Comparison of ENCODE assay signal across 10 cellular contexts in the genomic region with DNA sequence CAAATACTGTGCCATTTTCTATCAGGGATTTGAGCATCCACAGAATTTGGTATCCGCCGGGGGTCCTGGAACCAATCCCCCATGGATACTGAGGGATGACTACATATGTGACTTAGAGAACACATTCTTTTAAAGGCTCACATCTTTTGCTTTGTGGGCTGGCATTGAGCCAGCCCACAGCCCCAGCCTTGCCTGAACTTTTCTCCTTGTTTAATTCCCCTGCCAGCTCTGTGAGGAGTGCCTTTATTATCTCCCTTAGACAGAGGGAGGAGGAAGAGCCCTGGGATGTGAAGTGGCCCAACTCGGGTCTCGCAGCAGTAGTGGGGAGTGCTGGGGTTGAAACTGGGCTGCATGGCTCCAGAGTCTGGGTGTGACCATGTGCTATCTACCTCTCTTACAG. TPM values are rescaled to one million over a fixed set of nuclear protein-coding genes. Genes with fewer than 3 reads are reported as not detected.
DNase-seq lines count a peak whose midpoint lies in the region; ATAC-seq and TF ChIP-seq lines count a peak whose summit lies in the region.
"Had no signal": no experiment of that assay in that cellular context is flagged by ENCODE, and none has a peak within 500 bp of the region (broad histone marks: within the 10 kb centered on the region; RNA-seq: fewer than 3 reads in every experiment).

No MANE protein-coding gene starts in this region.

- H3K4me1 ChIP-seq in mammary epithelial cell (ENCODE audit: insufficient read depth, low read length), result peaks cover 25% of the 10 kb centered on the region
- H3K4me1 ChIP-seq in skeletal muscle satellite cell (ENCODE audit: control insufficient read depth, insufficient read depth, low read length), result peaks cover 23% of the 10 kb centered on the region

- peak overlapping the region; percentile 87 for H3K27ac Mint-ChIP-seq in activated CD4-positive, alpha-beta T cell treated with anti-CD3 and anti-CD28 coated beads for 36 hours
- no peak overlapping the region for H3K27ac Mint-ChIP-seq in activated CD4-positive, alpha-beta T cell treated with anti-CD3 and anti-CD28 coated beads, Interleukin-2, amount 10 ng/mL, durations not matched to agents 7 days and 5 days

- in situ Hi-C loops in mammary epithelial cell (cut with MboI; ENCODE audit: low sequenced_read_pairs in 2 of 2), result no loop called here

- DNase-seq in activated CD4-positive, alpha-beta T cell treated with anti-CD3 and anti-CD28 coated beads for 36 hours, result no peak
- DNase-seq in activated CD4-positive, alpha-beta T cell treated with anti-CD3 and anti-CD28 coated beads, Interleukin-2, amount 10 ng/mL, durations not matched to agents 7 days and 5 days, result no peak
- DNase-seq in NCI-H226 (peak; percentile 33), mammary epithelial cell (peak; percentile 36), DMS114 treated with DMSO at 0.1 percent for 48 hours (lab: John Stamatoyannopoulos, UW; ENCODE audit: unreplicated experiment) (no peak)
- DNase-seq in activated CD4-positive, CD25-positive, alpha-beta regulatory T cell (lab: John Stamatoyannopoulos, UW), result no peak
- DNase-seq: naive B cell had no signal

- no peaks in the 10 kb centered on the region for H4K20me1 ChIP-seq in mammary epithelial cell (ENCODE audit: insufficient read depth, low read length)

- no peak overlapping the region for H3K27ac ChIP-seq in mammary epithelial cell (ENCODE audit: insufficient read depth, low read depth, low read length)
- H3K27ac ChIP-seq: A549 had no signal

- no peak overlapping the region for H3K9ac ChIP-seq in mammary epithelial cell (ENCODE audit: insufficient read depth, low read length)
- H3K9ac ChIP-seq in skeletal muscle satellite cell (ENCODE audit: low read depth, low read length), result no peak overlapping the region

- peaks cover 7% of the 10 kb centered on the region for H3K36me3 ChIP-seq in mammary epithelial cell (ENCODE audit: insufficient read depth, low read length)
- H3K36me3 ChIP-seq in skeletal muscle satellite cell (ENCODE audit: insufficient read depth, low read length), result peaks cover 4% of the 10 kb centered on the region

- intact Hi-C loops in activated CD4-positive, alpha-beta T cell treated with anti-CD3 and anti-CD28 coated beads for 36 hours (cut with DNase I, micrococcal nuclease), result no loop called here
- intact Hi-C loops in mammary epithelial cell (cut with micrococcal nuclease), result no loop called here

- H3K4me2 ChIP-seq in mammary epithelial cell (ENCODE audit: insufficient read depth, low read depth, low read length) (peak overlapping the region; percentile 28), skeletal muscle satellite cell (ENCODE audit: low read length) (peak overlapping the region; percentile 3)
- H3K4me2 ChIP-seq: A549 had no signal

- H3K27me3 Mint-ChIP-seq in activated CD4-positive, alpha-beta T cell treated with anti-CD3 and anti-CD28 coated beads for 36 hours, result no peaks in the 10 kb centered on the region
- no peaks in the 10 kb centered on the region for H3K27me3 Mint-ChIP-seq in activated CD4-positive, alpha-beta T cell treated with anti-CD3 and anti-CD28 coated beads, Interleukin-2, amount 10 ng/mL, durations not matched to agents 7 days and 5 days
- H3K27me3 Mint-ChIP-seq: naive B cell had no signal

- H2AFZ ChIP-seq in mammary epithelial cell (ENCODE audit: low read depth, low read length), result no peak overlapping the region

- peaks cover 16% of the 10 kb centered on the region for H3K36me3 Mint-ChIP-seq in activated CD4-positive, alpha-beta T cell treated with anti-CD3 and anti-CD28 coated beads for 36 hours (ENCODE audit: low read depth)
- H3K36me3 Mint-ChIP-seq in activated CD4-positive, alpha-beta T cell treated with anti-CD3 and anti-CD28 coated beads, Interleukin-2, amount 10 ng/mL, durations not matched to agents 7 days and 5 days (ENCODE audit: low read depth), result peaks cover 85% of the 10 kb centered on the region

- WGBS in mammary epithelial cell (ENCODE audit: low coverage, missing lambda C conversion rate), result 13% methylated on average over 4 of the region's 4 CpGs

- H3K4me3 Mint-ChIP-seq in activated CD4-positive, alpha-beta T cell treated with anti-CD3 and anti-CD28 coated beads for 36 hours, result no peak overlapping the region
- H3K4me3 Mint-ChIP-seq in activated CD4-positive, alpha-beta T cell treated with anti-CD3 and anti-CD28 coated beads, Interleukin-2, amount 10 ng/mL, durations not matched to agents 7 days and 5 days, result no peak overlapping the region

- CTCF ChIA-PET in activated CD4-positive, alpha-beta T cell treated with anti-CD3 and anti-CD28 coated beads for 36 hours (lab: Charles Lee), result interaction anchor here (1.1 to 2.1 kb wide), 3 partner anchors 12 to 65 kb away, joined by 3 to 8 read pairs (median 3); no protein-coding TSS in a partner anchor
- CTCF ChIA-PET in activated CD4-positive, alpha-beta T cell treated with anti-CD3 and anti-CD28 coated beads, Interleukin-2, amount 10 ng/mL, durations not matched to agents 7 days and 5 days (lab: Charles Lee), result no interaction called here
- CTCF ChIA-PET in mammary epithelial cell (lab: Charles Lee; ENCODE audit: low non-redundant PET), result no interaction called here

- H3K4me3 ChIP-seq in mammary epithelial cell (replicated peaks in 1 of 3; ENCODE audit: insufficient read depth in 1 of 3, low read depth in 2 of 3, low read length in 3 of 3), result no peak overlapping the region
- no peak overlapping the region for H3K4me3 ChIP-seq in skeletal muscle satellite cell (ENCODE audit: low read length)
- H3K4me3 ChIP-seq: A549 had no signal

- ATAC-seq in activated CD4-positive, alpha-beta T cell treated with anti-CD3 and anti-CD28 coated beads for 36 hours, result no peak
- ATAC-seq in HG03442 (IDR thresholded peaks at IDR 0.05; ENCODE audit: unreplicated experiment), result no peak
- ATAC-seq: A549 had no signal

- H3K79me2 ChIP-seq in mammary epithelial cell (ENCODE audit: insufficient read depth, low read length), result peaks cover 95% of the 10 kb centered on the region

- no TSS peak for BruUV-seq in mammary epithelial cell (replicated peaks; lab: Mats Ljungman, UMichigan)

- no peaks in the 10 kb centered on the region for H3K27me3 ChIP-seq in mammary epithelial cell (ENCODE audit: insufficient read depth, low read length)
- no peaks in the 10 kb centered on the region for H3K27me3 ChIP-seq in skeletal muscle satellite cell (ENCODE audit: control insufficient read depth, insufficient read depth, low read length)

- H3K4me1 Mint-ChIP-seq in activated CD4-positive, alpha-beta T cell treated with anti-CD3 and anti-CD28 coated beads for 36 hours, result peaks cover 97% of the 10 kb centered on the region
- peaks cover 96% of the 10 kb centered on the region for H3K4me1 Mint-ChIP-seq in activated CD4-positive, alpha-beta T cell treated with anti-CD3 and anti-CD28 coated beads, Interleukin-2, amount 10 ng/mL, durations not matched to agents 7 days and 5 days

- dilution Hi-C loops in mammary epithelial cell (cut with HindIII; ENCODE audit: low sequenced_read_pairs), result loop anchor here (5.0 kb wide), 1 partner anchor 35 kb away; no protein-coding TSS in a partner anchor

- H3K9me3 Mint-ChIP-seq in activated CD4-positive, alpha-beta T cell treated with anti-CD3 and anti-CD28 coated beads for 36 hours (ENCODE audit: low read depth), result no peaks in the 10 kb centered on the region
- no peaks in the 10 kb centered on the region for H3K9me3 Mint-ChIP-seq in activated CD4-positive, alpha-beta T cell treated with anti-CD3 and anti-CD28 coated beads, Interleukin-2, amount 10 ng/mL, durations not matched to agents 7 days and 5 days
- H3K9me3 Mint-ChIP-seq: naive B cell had no signal

- no peak for TF ChIP-seq CTCF in mammary epithelial cell (conservative IDR thresholded peaks at IDR 0.05 in 1 of 2, IDR thresholded peaks at IDR 0.05 in 1 of 2; ENCODE audit: extremely low read depth in 1 of 2, insufficient read depth in 1 of 2, low read depth in 1 of 2, low read length in 2 of 2)

- POLR2A ChIA-PET in activated CD4-positive, alpha-beta T cell treated with anti-CD3 and anti-CD28 coated beads for 36 hours (lab: Charles Lee), result no interaction called here
- POLR2A ChIA-PET in activated CD4-positive, alpha-beta T cell treated with anti-CD3 and anti-CD28 coated beads, Interleukin-2, amount 10 ng/mL, durations not matched to agents 7 days and 5 days (lab: Charles Lee), result no interaction called here

- H3K9me3 ChIP-seq in mammary epithelial cell (replicated peaks; ENCODE audit: insufficient read depth, low read length), result no peaks in the 10 kb centered on the region
- no peaks in the 10 kb centered on the region for H3K9me3 ChIP-seq in skeletal muscle satellite cell (replicated peaks; ENCODE audit: low read length)
- H3K9me3 ChIP-seq: A549 had no signal

RNA-seq across cellular contexts. Expression of gene TTC39C, which starts 7.6 kb away (rescaled TPM):
- 10 to 100 TPM; 22.2 to 28.6 TPM for total RNA-seq in activated CD4-positive, alpha-beta T cell treated with anti-CD3 and anti-CD28 coated beads for 36 hours
- 10 to 100 TPM; 93.0 to 93.5 TPM for total RNA-seq in activated CD4-positive, alpha-beta T cell treated with anti-CD3 and anti-CD28 coated beads, Interleukin-2, amount 10 ng/mL, durations not matched to agents 7 days and 5 days
- total RNA-seq in mammary epithelial cell, result 10 to 100 TPM; 12.0 to 31.0 TPM
- 16.4 TPM for polyA plus RNA-seq in mammary epithelial cell
- 44.2 TPM for polyA minus RNA-seq in mammary epithelial cell
- total RNA-seq in skeletal muscle satellite cell (2012; rRNA removed), result 14.0 and 15.2 TPM in 2 replicates

Comparison
In these comparisons a context has a peak if more than half of its experiments do, and no peak if none do; other contexts are left out.
1. DNase-seq: peak in NCI-H226 (single experiment) and mammary epithelial cell (single experiment); none in activated CD4-positive, alpha-beta T cell treated with anti-CD3 and anti-CD28 coated beads for 36 hours (single experiment), activated CD4-positive, alpha-beta T cell treated with anti-CD3 and anti-CD28 coated beads, Interleukin-2, amount 10 ng/mL, durations not matched to agents 7 days and 5 days (single experiment), DMS114 treated with DMSO at 0.1 percent for 48 hours (single experiment) and activated CD4-positive, CD25-positive, alpha-beta regulatory T cell (0 of 4).